ENCODE assay signal across 26 cellular contexts in the genomic region with DNA sequence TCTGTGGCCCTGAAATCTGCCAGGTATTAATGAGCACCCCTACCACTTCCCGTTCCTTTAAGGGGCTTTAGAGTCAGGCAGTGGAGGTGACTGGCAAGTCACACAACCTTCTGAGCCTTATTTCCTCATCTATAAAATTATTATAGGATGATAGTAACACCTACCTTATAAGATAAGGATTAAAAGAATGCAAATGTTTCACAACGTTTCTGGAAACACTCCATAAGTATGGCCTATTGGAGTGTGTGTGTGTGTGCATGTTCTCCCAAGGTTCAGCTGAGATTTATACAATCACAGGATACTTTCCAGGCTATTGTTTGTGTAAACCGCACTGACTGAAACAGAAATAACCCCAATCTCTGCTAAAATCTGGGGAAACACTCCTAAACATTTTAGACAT.
"Had no signal": no experiment of that assay in that cellular context is flagged by ENCODE, and none has a peak within 500 bp of the region (broad histone marks: within the 10 kb centered on the region; RNA-seq: fewer than 3 reads in every experiment).

No MANE protein-coding gene starts in this region.

- H3K27ac ChIP-seq: ascending aorta, SJCRH30, SK-N-MC had no signal

- H3K9me3 Mint-ChIP-seq: activated CD4-positive, alpha-beta T cell treated with anti-CD3 and anti-CD28 coated beads, Interleukin-2, amount 10 ng/mL, durations not matched to agents 7 days and 5 days; activated naive CD4-positive, alpha-beta T cell treated with anti-CD3 and anti-CD28 coated beads for 36 hours; activated T-cell treated with anti-CD3 and anti-CD28 coated beads, Interleukin-2, amount 50 U/mL, for 24 hours; activated T-helper 1 cell treated with anti-CD3 and anti-CD28 coated beads, Interleukin-12 subunit alpha, Interleukin-12 subunit beta, Interleukin-2, Interleukin-4 antibody, amounts not matched to agents 30 ng/mL and 10 ng/mL and 1 ng/mL, durations not matched to agents 14 hours and 24 hours and 36 hours; WTC11 had no signal

- H3K4me3 ChIP-seq: ascending aorta, SJCRH30, SK-N-MC had no signal

- H3K4me3 Mint-ChIP-seq: activated CD4-positive, alpha-beta T cell treated with anti-CD3 and anti-CD28 coated beads for 36 hours; activated CD4-positive, alpha-beta T cell treated with anti-CD3 and anti-CD28 coated beads, Interleukin-2, amount 10 ng/mL, durations not matched to agents 7 days and 5 days; activated CD8-positive, alpha-beta T cell treated with anti-CD3 and anti-CD28 coated beads, Interleukin-2, amount 10 ng/mL, durations not matched to agents 7 days and 5 days; activated naive CD4-positive, alpha-beta T cell treated with anti-CD3 and anti-CD28 coated beads for 36 hours; activated naive CD8-positive, alpha-beta T cell; activated T-cell treated with anti-CD3 and anti-CD28 coated beads, Interleukin-2, amount 50 U/mL, for 24 hours; activated T-helper 1 cell treated with anti-CD3 and anti-CD28 coated beads, Interleukin-12 subunit alpha, Interleukin-12 subunit beta, Interleukin-2, Interleukin-4 antibody, amounts not matched to agents 30 ng/mL and 10 ng/mL and 1 ng/mL, durations not matched to agents 14 hours and 24 hours and 36 hours; WTC11 had no signal

- DNase-seq: activated CD4-positive, alpha-beta T cell treated with anti-CD3 and anti-CD28 coated beads for 36 hours; activated CD4-positive, alpha-beta T cell treated with anti-CD3 and anti-CD28 coated beads, Interleukin-2, amount 10 ng/mL, durations not matched to agents 7 days and 5 days; activated CD4-positive, alpha-beta T cell treated with anti-CD3 and anti-CD28 coated beads, Interleukin-2, amount 50 U/mL, for 48 hours; activated CD8-positive, alpha-beta T cell treated with anti-CD3 and anti-CD28 coated beads, Interleukin-2, amount 10 ng/mL, durations not matched to agents 7 days and 5 days; activated gamma-delta T cell treated with Interleukin-2 at 50 U/mL for 16 hours; activated naive CD4-positive, alpha-beta T cell treated with anti-CD3 and anti-CD28 coated beads for 36 hours; activated T-cell treated with anti-CD3 and anti-CD28 coated beads, Interleukin-2, amount 50 U/mL, for 24 hours; amygdala; IMR-90; Kasumi-1; KBM-7; NCI-H1105; NCI-H1417 treated with DMSO at 0.1 percent for 48 hours; NCI-H187 treated with DMSO at 0.1 percent for 48 hours; NCI-H2081 treated with DMSO at 0.1 percent for 48 hours; NCI-H524 treated with DMSO at 0.1 percent for 48 hours; SHP77; SJCRH30; T1000 had no signal

- H3K36me3 Mint-ChIP-seq: activated naive CD8-positive, alpha-beta T cell; WTC11 had no signal

- ATAC-seq: activated CD4-positive, alpha-beta T cell treated with anti-CD3 and anti-CD28 coated beads for 36 hours; activated CD4-positive, CD25-positive, alpha-beta regulatory T cell treated with anti-CD3 and anti-CD28 coated beads, Interleukin-2, amount 50 U/mL, for 24 hours; activated CD8-positive, alpha-beta T cell treated with anti-CD3 and anti-CD28 coated beads, Interleukin-2, amount 10 ng/mL, durations not matched to agents 7 days and 5 days; Panc1 had no signal

- H3K27me3 ChIP-seq: ascending aorta, SJCRH30 had no signal

- H3K4me1 ChIP-seq: ascending aorta, SJCRH30 had no signal

- H3K4me1 Mint-ChIP-seq: activated CD4-positive, alpha-beta T cell treated with anti-CD3 and anti-CD28 coated beads for 36 hours; activated CD4-positive, alpha-beta T cell treated with anti-CD3 and anti-CD28 coated beads, Interleukin-2, amount 10 ng/mL, durations not matched to agents 7 days and 5 days had no signal

- H3K27ac Mint-ChIP-seq: activated CD4-positive, alpha-beta T cell treated with anti-CD3 and anti-CD28 coated beads for 36 hours; activated CD4-positive, alpha-beta T cell treated with anti-CD3 and anti-CD28 coated beads, Interleukin-2, amount 10 ng/mL, durations not matched to agents 7 days and 5 days; activated CD8-positive, alpha-beta T cell treated with anti-CD3 and anti-CD28 coated beads, Interleukin-2, amount 10 ng/mL, durations not matched to agents 7 days and 5 days; activated naive CD4-positive, alpha-beta T cell treated with anti-CD3 and anti-CD28 coated beads for 36 hours; activated naive CD8-positive, alpha-beta T cell; activated T-cell treated with anti-CD3 and anti-CD28 coated beads, Interleukin-2, amount 50 U/mL, for 24 hours; activated T-helper 1 cell treated with anti-CD3 and anti-CD28 coated beads, Interleukin-12 subunit alpha, Interleukin-12 subunit beta, Interleukin-2, Interleukin-4 antibody, amounts not matched to agents 30 ng/mL and 10 ng/mL and 1 ng/mL, durations not matched to agents 14 hours and 24 hours and 36 hours; WTC11 had no signal

- H3K36me3 ChIP-seq: ascending aorta, SJCRH30 had no signal

- H3K9me3 ChIP-seq: ascending aorta, SJCRH30 had no signal
